22 cellular contexts compared by ENCODE assay signal in genomic region chr19:33060586-33060985, GRCh38. TPM values are rescaled to one million over a fixed set of nuclear protein-coding genes. Genes with fewer than 3 reads are reported as not detected.
A peak's percentile ranks its signal among the peaks of the same experiment; 100 is the strongest.
DNase-seq lines count a peak whose midpoint lies in the region; FAIRE-seq and TF ChIP-seq lines count a peak whose summit lies in the region.
"Had no signal": no experiment of that assay in that cellular context is flagged by ENCODE, and none has a peak within 500 bp of the region (broad histone marks: within the 10 kb centered on the region; RNA-seq: fewer than 3 reads in every experiment).

No MANE protein-coding gene starts in this region.

- H2BK15ac ChIP-seq in mesenchymal stem cell (ENCODE audit: low read depth, poor library complexity, severe bottlenecking) = no peak overlapping the region

- CTCF ChIA-PET in Calu3 (lab: Charles Lee) = interaction anchor here (1.2 kb wide), 1 partner anchor 17 kb away, joined by 3 read pairs; no protein-coding TSS in a partner anchor

- H3K4me3 ChIP-seq in mesenchymal stem cell (ENCODE audit: insufficient read depth in 1 of 2, low read depth in 1 of 2, low read length in 2 of 2) (no peak overlapping the region), BE2C (ENCODE audit: low read depth, low read length) (no peak overlapping the region)
- H3K4me3 ChIP-seq: SJSA1 had no signal

- H2BK12ac ChIP-seq in mesenchymal stem cell (ENCODE audit: low read length in 2 of 2) = no peak overlapping the region

- H3K4me1 Mint-ChIP-seq in Calu3 (ENCODE audit: low read depth, unreplicated experiment) = peaks cover 47% of the 10 kb centered on the region
- H3K4me1 Mint-ChIP-seq in progenitor cell of endocrine pancreas (ENCODE audit: low read depth) = peaks cover 19% of the 10 kb centered on the region

- BruUV-seq in Calu3 (replicated peaks; lab: Mats Ljungman, UMichigan) = no TSS peak

- DNase-seq in Calu3 (no peak), HTR-8/SVneo (ENCODE audit: insufficient read length, low spot score) (no peak), mesenchymal stem cell (no peak), progenitor cell of endocrine pancreas (ENCODE audit: low spot score, unreplicated experiment) (no peak), foreskin melanocyte (no peak), BE2C (no peak), epidermal melanocyte (ENCODE audit: insufficient read length, low spot score) (no peak)
- DNase-seq: CD4-positive, CD25-positive, alpha-beta regulatory T cell; DMS 273 treated with DMSO at 0.1 percent for 48 hours; DND-41; HFFc6; NCI-H1105; NCI-H146; NCI-H2029; NCI-H2227 treated with DMSO at 0.1 percent for 48 hours; NCI-H510A; NCI-H82 had no signal

- H4K8ac ChIP-seq in mesenchymal stem cell (ENCODE audit: low read length) = no peak overlapping the region

- no peak overlapping the region for H3K27ac ChIP-seq in mesenchymal stem cell (ENCODE audit: low read length, poor library complexity, severe bottlenecking)
- H3K27ac ChIP-seq: HL-60, KMS-11, SJSA1 had no signal

- no peak overlapping the region for H3K9ac ChIP-seq in mesenchymal stem cell (ENCODE audit: low read length)
- H3K9ac ChIP-seq: KMS-11 had no signal

- H3K4ac ChIP-seq in mesenchymal stem cell (ENCODE audit: low read depth in 1 of 2, low read length in 2 of 2) = no peak overlapping the region

- H3K27me3 ChIP-seq in mesenchymal stem cell (ENCODE audit: control insufficient read depth in 1 of 2, insufficient read depth in 1 of 2, low read length in 2 of 2) = peaks cover 0 to 14% of the 10 kb centered on the region in 2 experiments
- H3K27me3 ChIP-seq in BE2C = no peaks in the 10 kb centered on the region
- H3K27me3 ChIP-seq: SJSA1 had no signal

- H2BK5ac ChIP-seq in mesenchymal stem cell (ENCODE audit: low read depth, low read length, poor library complexity, severe bottlenecking) = no peak overlapping the region

- no peak overlapping the region for H2AFZ ChIP-seq in mesenchymal stem cell (ENCODE audit: low read depth, low read length)

- H3K23ac ChIP-seq in mesenchymal stem cell (ENCODE audit: low read length in 2 of 2) = no peak overlapping the region

- H3K36me3 Mint-ChIP-seq in Calu3 (ENCODE audit: insufficient read depth, unreplicated experiment) (peaks cover 60% of the 10 kb centered on the region), progenitor cell of endocrine pancreas (ENCODE audit: insufficient read depth) (peaks cover 7% of the 10 kb centered on the region)
- H3K36me3 Mint-ChIP-seq: CD4-positive, CD25-positive, alpha-beta regulatory T cell had no signal

- intact Hi-C loops in Calu3 (cut with micrococcal nuclease; ENCODE audit: unreplicated experiment) = no loop called here

- H3K14ac ChIP-seq in mesenchymal stem cell (ENCODE audit: low read length in 2 of 2) = no peak overlapping the region

- no peaks in the 10 kb centered on the region for H3K9me3 ChIP-seq in mesenchymal stem cell (ENCODE audit: control insufficient read depth, low read length)
- H3K9me3 ChIP-seq in BE2C = no peaks in the 10 kb centered on the region
- H3K9me3 ChIP-seq: SJSA1 had no signal

- H3K79me1 ChIP-seq in mesenchymal stem cell (replicated peaks; ENCODE audit: low read length, poor library complexity, severe bottlenecking) = peaks cover 10% of the 10 kb centered on the region

- H3K18ac ChIP-seq in mesenchymal stem cell (ENCODE audit: low read depth in 1 of 2, low read length in 2 of 2) = no peak overlapping the region

- H3K4me1 ChIP-seq in mesenchymal stem cell (ENCODE audit: control insufficient read depth, insufficient read depth, low read depth, low read length) (peaks cover 27% of the 10 kb centered on the region), BE2C (no peaks in the 10 kb centered on the region)

- H2AK5ac ChIP-seq in mesenchymal stem cell (ENCODE audit: low read length, severe bottlenecking) = peak overlapping the region; percentile 1

- H3K4me3 Mint-ChIP-seq in Calu3 (ENCODE audit: low read depth, unreplicated experiment) = no peak overlapping the region
- peak overlapping the region; percentile 19 for H3K4me3 Mint-ChIP-seq in progenitor cell of endocrine pancreas (ENCODE audit: low read depth)
- H3K4me3 Mint-ChIP-seq: CD4-positive, CD25-positive, alpha-beta regulatory T cell; HFFc6 had no signal

- no peaks in the 10 kb centered on the region for H3K9me3 Mint-ChIP-seq in Calu3 (ENCODE audit: low read depth, unreplicated experiment)
- no peaks in the 10 kb centered on the region for H3K9me3 Mint-ChIP-seq in progenitor cell of endocrine pancreas (ENCODE audit: low read depth)
- H3K9me3 Mint-ChIP-seq: CD4-positive, CD25-positive, alpha-beta regulatory T cell; HFFc6 had no signal

- no peaks in the 10 kb centered on the region for H3K27me3 Mint-ChIP-seq in Calu3 (ENCODE audit: unreplicated experiment)
- H3K27me3 Mint-ChIP-seq in progenitor cell of endocrine pancreas = no peaks in the 10 kb centered on the region

- H4K91ac ChIP-seq in mesenchymal stem cell (ENCODE audit: low read length) = no peak overlapping the region

- FAIRE-seq in HTR-8/SVneo (lab: Jason Lieb, UNC) = peak; percentile 36
- FAIRE-seq: GM12891, RCC 7860 had no signal

- H2BK120ac ChIP-seq in mesenchymal stem cell (ENCODE audit: low read depth, low read length) = no peak overlapping the region

- no peak for TF ChIP-seq CTCF in Calu3 (IDR thresholded peaks at IDR 0.05; ENCODE audit: unreplicated experiment)
- TF ChIP-seq CTCF in progenitor cell of endocrine pancreas (IDR thresholded peaks at IDR 0.05; ENCODE audit: unreplicated experiment) = no peak
- no peak for TF ChIP-seq CTCF in BE2C (IDR thresholded peaks at IDR 0.05; ENCODE audit: low read depth, low read length)

- H3K4me2 ChIP-seq in mesenchymal stem cell (ENCODE audit: low read length, poor library complexity, severe bottlenecking) = no peak overlapping the region
- H3K4me2 ChIP-seq: KMS-11 had no signal

- H3K27ac Mint-ChIP-seq in Calu3 (ENCODE audit: unreplicated experiment) (peak overlapping the region; percentile 37), progenitor cell of endocrine pancreas (peak overlapping the region; percentile 60)
- H3K27ac Mint-ChIP-seq: CD4-positive, CD25-positive, alpha-beta regulatory T cell; HFFc6 had no signal

- WGBS in mesenchymal stem cell = 96% methylated on average over 3 of the region's 5 CpGs

- H3K36me3 ChIP-seq in mesenchymal stem cell (ENCODE audit: control insufficient read depth in 1 of 2, insufficient read depth in 2 of 2, low read depth in 1 of 2, low read length in 2 of 2) (no peaks in the 10 kb centered on the region), BE2C (no peaks in the 10 kb centered on the region)

RNA-seq across cellular contexts. Expression of gene RHPN2, which starts 4.1 kb away (rescaled TPM):
- total RNA-seq in Calu3 (2022) (46.4 and 63.6 TPM in 2 replicates), progenitor cell of endocrine pancreas (33.9 and 40.2 TPM in 2 replicates)
- 3.8 TPM for polyA plus RNA-seq in mesenchymal stem cell (2013, experiment 1 of 2)
- 3.6 TPM for polyA plus RNA-seq in mesenchymal stem cell (2013, experiment 2 of 2)
- 13.4 TPM for polyA plus RNA-seq in BE2C (2012; ENCODE audit: insufficient read depth, insufficient read length, low read depth)

RNA-seq across cellular contexts. Expression of gene GPATCH1, which starts 20.4 kb away (rescaled TPM):
- total RNA-seq in Calu3 (2022) = 16.3 and 17.0 TPM in 2 replicates
- 3.7 TPM for polyA plus RNA-seq in mesenchymal stem cell (2013, experiment 1 of 2)
- 3.7 TPM for polyA plus RNA-seq in mesenchymal stem cell (2013, experiment 2 of 2)
- total RNA-seq in progenitor cell of endocrine pancreas = 13.4 and 15.6 TPM in 2 replicates
- polyA plus RNA-seq in BE2C (2012; ENCODE audit: insufficient read depth, insufficient read length, low read depth) = 15.5 TPM
